Comparison of ENCODE assay signal across 17 cellular contexts in the genomic region with DNA sequence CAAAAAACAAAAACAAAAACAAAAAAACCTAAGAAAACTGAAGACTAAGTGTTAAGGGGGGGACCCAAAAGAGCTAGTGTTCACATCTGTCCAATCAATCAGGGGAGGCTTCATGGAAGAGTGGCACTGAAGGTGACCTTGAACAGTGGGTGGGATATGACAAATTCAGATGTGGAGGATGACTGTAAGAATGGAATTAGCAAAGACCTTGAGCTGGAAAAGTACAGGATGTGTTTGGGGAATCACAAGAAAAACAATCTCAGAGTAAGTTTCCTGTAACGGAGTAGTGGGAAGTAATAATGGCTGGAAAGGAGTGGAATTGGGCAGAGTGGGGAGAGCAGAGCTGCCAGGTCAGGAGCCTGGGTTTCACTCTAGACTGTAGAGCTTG. TPM values are rescaled to one million over a fixed set of nuclear protein-coding genes. Genes with fewer than 3 reads are reported as not detected.
DNase-seq lines count a peak whose midpoint lies in the region; ATAC-seq and TF ChIP-seq lines count a peak whose summit lies in the region.
"Had no signal": no experiment of that assay in that cellular context is flagged by ENCODE, and none has a peak within 500 bp of the region (broad histone marks: within the 10 kb centered on the region; RNA-seq: fewer than 3 reads in every experiment).

No MANE protein-coding gene starts in this region.

- H3K27me3 ChIP-seq in heart right ventricle (no peaks in the 10 kb centered on the region), mucosa of rectum (ENCODE audit: control insufficient read depth in 2 of 2, insufficient read depth in 2 of 2, low read length in 2 of 2) (no peaks in the 10 kb centered on the region), transverse colon (no peaks in the 10 kb centered on the region)
- H3K27me3 ChIP-seq: dorsolateral prefrontal cortex had no signal

- TF ChIP-seq CTCF in heart right ventricle (IDR thresholded peaks at IDR 0.05) = no peak
- TF ChIP-seq CTCF in MCF 10A (IDR thresholded peaks at IDR 0.05; ENCODE audit: unreplicated experiment) = no peak
- no peak for TF ChIP-seq CTCF in transverse colon (IDR thresholded peaks at IDR 0.05)

- no peak for TF ChIP-seq POLR2A in transverse colon (IDR thresholded peaks at IDR 0.05)

- H3K4me1 ChIP-seq in heart right ventricle (peaks cover 5 to 65% (median 37%) of the 10 kb centered on the region in 9 donors), mucosa of rectum (ENCODE audit: control insufficient read depth in 2 of 2, insufficient read depth in 2 of 2, low read length in 2 of 2) (peaks cover 34 to 57% of the 10 kb centered on the region in 2 donors), transverse colon (peaks cover 29 to 64% (median 57%) of the 10 kb centered on the region in 4 donors)

- H3K27ac ChIP-seq in heart right ventricle (peak overlapping the region in 6 of 10 donors; percentile 14 to 99 (median 54)), mucosa of rectum (ENCODE audit: low read depth in 2 of 2, low read length in 2 of 2) (peak overlapping the region; percentile 76 to 91), transverse colon (peak overlapping the region; percentile 82 to 88 (median 86))
- H3K27ac ChIP-seq: dorsolateral prefrontal cortex had no signal

- peaks cover 23% of the 10 kb centered on the region for H3K36me3 Mint-ChIP-seq in MCF 10A (ENCODE audit: insufficient read depth, unreplicated experiment)

- CTCF ChIA-PET in MCF 10A (lab: Yijun Ruan, JAX) = interaction anchor here (1.5 to 7.7 kb wide), 2 partner anchors 22 to 73 kb away, joined by 4 to 79 read pairs; no protein-coding TSS in a partner anchor

- 49 to 81% methylated on average over 1 of the region's 1 CpG for WGBS in heart right ventricle, 2 donors
- WGBS in transverse colon (ENCODE audit: low coverage in 1 of 2), 2 donors = 71 to 76% methylated on average over 1 of the region's 1 CpG

- H3K27me3 Mint-ChIP-seq in MCF 10A (ENCODE audit: insufficient read depth, unreplicated experiment) = no peaks in the 10 kb centered on the region

- peaks cover 51% of the 10 kb centered on the region for H3K4me1 Mint-ChIP-seq in MCF 10A (ENCODE audit: insufficient read depth, unreplicated experiment)

- no TSS peak for BruUV-seq in MCF 10A (replicated peaks; lab: Mats Ljungman, UMichigan)

- no peak for ATAC-seq in heart right ventricle
- no peak for ATAC-seq in left cardiac atrium

- H3K9me3 Mint-ChIP-seq in MCF 10A (ENCODE audit: unreplicated experiment) = no peaks in the 10 kb centered on the region

- POLR2A ChIA-PET in MCF 10A (lab: Yijun Ruan, JAX) = interaction anchor here (0.7 to 9.2 kb wide), 9 partner anchors 22 to 137 kb away, joined by 3 to 159 read pairs (median 3); a partner anchor contains a TSS

- peak overlapping the region in 1 of 2 donors; percentile 52 for H3K9ac ChIP-seq in mucosa of rectum (ENCODE audit: low read depth in 1 of 2, low read length in 2 of 2)

- H3K36me3 ChIP-seq in heart right ventricle = peaks cover 0 to 8% (median 0%) of the 10 kb centered on the region in 9 donors
- no peaks in the 10 kb centered on the region for H3K36me3 ChIP-seq in mucosa of rectum (ENCODE audit: control insufficient read depth in 2 of 2, insufficient read depth in 2 of 2, low read length in 2 of 2)
- H3K36me3 ChIP-seq in transverse colon = no peaks in the 10 kb centered on the region

- H3K9me3 ChIP-seq in heart right ventricle = no peaks in the 10 kb centered on the region
- H3K9me3 ChIP-seq in mucosa of rectum (ENCODE audit: control insufficient read depth in 2 of 2, low read length in 2 of 2) = no peaks in the 10 kb centered on the region
- H3K9me3 ChIP-seq in transverse colon = no peaks in the 10 kb centered on the region

- in situ Hi-C loops in transverse colon (cut with MboI; ENCODE audit: low pct_ligation_motif_present in 1 of 4, low pct_unique_long_range_greater_than_20kb in 1 of 4, low sequenced_read_pairs in 3 of 4) = loop anchor here in 2 of 4 donors (10.0 to 25.0 kb wide), 2 partner anchors 78 to 140 kb away; a partner anchor contains a TSS

- intact Hi-C loops in heart right ventricle (cut with DNase I) (loop anchor here in 3 of 10 donors (5.0 to 10.0 kb wide), 3 partner anchors 78 to 338 kb away; no protein-coding TSS in a partner anchor), left cardiac atrium (cut with DNase I) (loop anchor here in 1 of 2 donors (10.0 kb wide), 1 partner anchor 78 kb away; no protein-coding TSS in a partner anchor), MCF 10A (cut with micrococcal nuclease) (no loop called here), transverse colon (cut with DNase I; ENCODE audit: low total_unique reads) (no loop called here)

- no peak overlapping the region for H3K4me3 Mint-ChIP-seq in MCF 10A (ENCODE audit: unreplicated experiment)

- no peak overlapping the region for H3K4me3 ChIP-seq in heart right ventricle
- H3K4me3 ChIP-seq in mucosa of rectum (ENCODE audit: low read length in 2 of 2) = peak overlapping the region in 1 of 2 donors; percentile 13
- no peak overlapping the region for H3K4me3 ChIP-seq in transverse colon
- H3K4me3 ChIP-seq: dorsolateral prefrontal cortex had no signal

- H3K27ac Mint-ChIP-seq in MCF 10A (ENCODE audit: low read depth, unreplicated experiment) = peak overlapping the region; percentile 88

- no peak for TF ChIP-seq EP300 in transverse colon (IDR thresholded peaks at IDR 0.05; ENCODE audit: low read depth)

- DNase-seq in heart right ventricle = no peak
- DNase-seq in left cardiac atrium = no peak
- DNase-seq in MCF 10A (ENCODE audit: unreplicated experiment) = no peak
- no peak for DNase-seq in transverse colon
- no peak for DNase-seq in NOMO-1 (lab: John Stamatoyannopoulos, UW; ENCODE audit: unreplicated experiment in 2 of 2)
- no peak for DNase-seq in 8988T
- no peak for DNase-seq in SIG-M5 treated with dmso at 0.1 percent for 504 hours (lab: John Stamatoyannopoulos, UW; ENCODE audit: unreplicated experiment)
- DNase-seq: amygdala; dorsolateral prefrontal cortex; foreskin melanocyte; islet precursor cell; KBM-7; NCI-H1694 treated with DMSO at 0.1 percent for 48 hours; NCI-H774; SIG-M5; stimulated activated CD4-positive, alpha-beta T cell treated with anti-CD3 and anti-CD28 coated beads, Interleukin-12 subunit alpha, Interleukin-12 subunit beta, amount 100 ng/mL, for 4 hours had no signal

RNA-seq across cellular contexts. Expression of a gene that starts 2.9 kb away (rescaled TPM):
- total RNA-seq in heart right ventricle = 100 to 1,000 TPM in 6 of 10 donors, 10 to 100 TPM in 4; 15.6 to 309 (median 115) TPM
- 10 to 100 TPM; 25.3 to 93.9 TPM for polyA plus RNA-seq in heart right ventricle
- total RNA-seq in left cardiac atrium = 10 to 100 TPM; 23.0 to 81.5 TPM
- total RNA-seq in MCF 10A (2022) = 154 and 192 TPM in 2 replicates
- total RNA-seq in transverse colon = 100 to 1,000 TPM in 1 of 4 donors, 10 to 100 TPM in 3; 21.1 to 100 (median 84.6) TPM

RNA-seq across cellular contexts. Expression of a gene that starts 4.8 kb away (rescaled TPM):
- total RNA-seq in heart right ventricle (100 to 1,000 TPM; 158 to 280 (median 184) TPM), left cardiac atrium (100 to 1,000 TPM; 170 to 179 TPM), MCF 10A (2022) (61.8 and 73.7 TPM in 2 replicates), transverse colon (100 to 1,000 TPM; 123 to 146 (median 139) TPM)
- 100 to 1,000 TPM; 233 to 317 TPM for polyA plus RNA-seq in heart right ventricle

RNA-seq across cellular contexts. Expression of a gene that starts 27.1 kb away (rescaled TPM):
- total RNA-seq in heart right ventricle = 100 to 1,000 TPM; 144 to 437 (median 189) TPM
- polyA plus RNA-seq in heart right ventricle = 100 to 1,000 TPM; 156 to 440 TPM
- total RNA-seq in left cardiac atrium = 100 to 1,000 TPM; 276 to 303 TPM
- 200 and 210 TPM in 2 replicates for total RNA-seq in MCF 10A (2022)
- 100 to 1,000 TPM in 3 of 4 donors, 10 to 100 TPM in 1; 77.1 to 128 (median 106) TPM for total RNA-seq in transverse colon

RNA-seq across cellular contexts. Expression of a gene that starts 30.2 kb away (rescaled TPM):
- total RNA-seq in heart right ventricle (10 to 100 TPM; 15.3 to 21.7 (median 19.5) TPM), left cardiac atrium (10 to 100 TPM; 19.1 to 25.6 TPM), MCF 10A (2022) (50.6 and 54.5 TPM in 2 replicates), transverse colon (10 to 100 TPM in 2 of 4 donors, 1 to 10 TPM in 2; 3.1 to 13.5 (median 9.7) TPM)
- polyA plus RNA-seq in heart right ventricle = 10 to 100 TPM; 11.2 to 18.1 TPM

RNA-seq across cellular contexts. Expression of a gene that starts 56.5 kb away (rescaled TPM):
- 1 to 10 TPM; 1.6 to 7.1 (median 3.1) TPM for total RNA-seq in heart right ventricle
- polyA plus RNA-seq in heart right ventricle = 10 to 100 TPM; 10.4 to 11.6 TPM
- 1 to 10 TPM; 5.3 to 6.3 TPM for total RNA-seq in left cardiac atrium
- 3.8 and 5.3 TPM in 2 replicates for total RNA-seq in MCF 10A (2022)
- total RNA-seq in transverse colon = 10 to 100 TPM in 1 of 4 donors, 1 to 10 TPM in 2, not detected in 1; 2.7 to 13.8 (median 2.7) TPM
